ENCODE assay signal across 16 cellular contexts in genomic region chr11:27910186-27910941, GRCh38.
DNase-seq lines count a peak whose midpoint lies in the region; ATAC-seq and TF ChIP-seq lines count a peak whose summit lies in the region.
"Had no signal": no experiment of that assay in that cellular context is flagged by ENCODE, and none has a peak within 500 bp of the region (broad histone marks: within the 10 kb centered on the region; RNA-seq: fewer than 3 reads in every experiment).

No MANE protein-coding gene starts in this region.

- WGBS in mammary epithelial cell (ENCODE audit: low coverage, missing lambda C conversion rate), result 47% methylated on average over 5 of the region's 5 CpGs
- WGBS in mesenchymal stem cell, result 27% methylated on average over 2 of the region's 5 CpGs

- peak overlapping the region in 1 of 2 experiments; percentile 59 for H3K18ac ChIP-seq in mesenchymal stem cell (ENCODE audit: low read depth in 1 of 2, low read length in 2 of 2)

- no peak overlapping the region for H2BK15ac ChIP-seq in mesenchymal stem cell (ENCODE audit: low read depth, poor library complexity, severe bottlenecking)

- peak overlapping the region in 1 of 2 experiments; percentile 26 for H3K4ac ChIP-seq in mesenchymal stem cell (ENCODE audit: low read depth in 1 of 2, low read length in 2 of 2)

- no peak overlapping the region for H2AFZ ChIP-seq in mammary epithelial cell (ENCODE audit: low read depth, low read length)
- H2AFZ ChIP-seq in mesenchymal stem cell (ENCODE audit: low read depth, low read length), result no peak overlapping the region

- H3K23ac ChIP-seq in mesenchymal stem cell (ENCODE audit: low read length in 2 of 2), result no peak overlapping the region

- no peak for ATAC-seq in GM18519 (IDR thresholded peaks at IDR 0.05; ENCODE audit: low FRiP score, unreplicated experiment)
- ATAC-seq: activated T-cell treated with anti-CD3 and anti-CD28 coated beads, Interleukin-2, amount 50 U/mL, for 72 hours; naive thymus-derived CD8-positive, alpha-beta T cell had no signal

- no TSS peak for BruUV-seq in mammary epithelial cell (replicated peaks; lab: Mats Ljungman, UMichigan)

- H4K20me1 ChIP-seq in mammary epithelial cell (ENCODE audit: insufficient read depth, low read length), result no peaks in the 10 kb centered on the region

- H3K4me3 ChIP-seq in mammary epithelial cell (replicated peaks in 1 of 3; ENCODE audit: insufficient read depth in 1 of 3, low read depth in 2 of 3, low read length in 3 of 3) (no peak overlapping the region), mesenchymal stem cell (ENCODE audit: insufficient read depth in 1 of 2, low read depth in 1 of 2, low read length in 2 of 2) (no peak overlapping the region)
- H3K4me3 ChIP-seq: esophagus squamous epithelium, SK-N-MC, vagina had no signal

- no peak overlapping the region for H2BK5ac ChIP-seq in mesenchymal stem cell (ENCODE audit: low read depth, low read length, poor library complexity, severe bottlenecking)

- intact Hi-C loops in mammary epithelial cell (cut with micrococcal nuclease), result no loop called here

- H3K79me2 ChIP-seq in mammary epithelial cell (ENCODE audit: insufficient read depth, low read length), result no peaks in the 10 kb centered on the region

- H3K36me3 ChIP-seq in mammary epithelial cell (ENCODE audit: insufficient read depth, low read length) (no peaks in the 10 kb centered on the region), mesenchymal stem cell (ENCODE audit: control insufficient read depth in 1 of 2, insufficient read depth in 2 of 2, low read depth in 1 of 2, low read length in 2 of 2) (no peaks in the 10 kb centered on the region)
- H3K36me3 ChIP-seq: esophagus squamous epithelium, vagina had no signal

- H3K27me3 ChIP-seq in mammary epithelial cell (ENCODE audit: insufficient read depth, low read length) (no peaks in the 10 kb centered on the region), mesenchymal stem cell (ENCODE audit: control insufficient read depth in 1 of 2, insufficient read depth in 1 of 2, low read length in 2 of 2) (no peaks in the 10 kb centered on the region)
- H3K27me3 ChIP-seq: vagina had no signal

- peak overlapping the region; percentile 42 to 84 for H2BK12ac ChIP-seq in mesenchymal stem cell (ENCODE audit: low read length in 2 of 2)

- no peak overlapping the region for H2BK120ac ChIP-seq in mesenchymal stem cell (ENCODE audit: low read depth, low read length)

- CTCF ChIA-PET in mammary epithelial cell (lab: Charles Lee; ENCODE audit: low non-redundant PET), result interaction anchor here (0.6 to 0.7 kb wide), 2 partner anchors 620 to 721 kb away, joined by 5 to 12 read pairs; no protein-coding TSS in a partner anchor

- DNase-seq in Daoy (ENCODE audit: low read depth), result peak; percentile 90
- peak; percentile 73 for DNase-seq in NCI-H226
- DNase-seq in mammary epithelial cell, result peak; percentile 76
- DNase-seq in mesenchymal stem cell, result peak; percentile 84
- DNase-seq in central memory CD4-positive, alpha-beta T cell, result no peak
- DNase-seq in activated naive CD4-positive, alpha-beta T cell treated with Interleukin-2 at 50 U/mL for 16 hours, result no peak
- DNase-seq in HT-29 (ENCODE audit: low spot score), result no peak
- DNase-seq: activated CD4-positive, alpha-beta T cell treated with anti-CD3 and anti-CD28 coated beads, Interleukin-2, amount 50 U/mL, for 4 hours; activated T-cell treated with anti-CD3 and anti-CD28 coated beads, Interleukin-2, amount 50 U/mL, for 72 hours; esophagus squamous epithelium; naive thymus-derived CD8-positive, alpha-beta T cell; stimulated activated CD4-positive, alpha-beta T cell treated with anti-CD3 and anti-CD28 coated beads, Interleukin-15, amount 100 ng/mL, for 24 hours had no signal

- no peak for TF ChIP-seq CTCF in mammary epithelial cell (conservative IDR thresholded peaks at IDR 0.05 in 1 of 2, IDR thresholded peaks at IDR 0.05 in 1 of 2; ENCODE audit: extremely low read depth in 1 of 2, insufficient read depth in 1 of 2, low read depth in 1 of 2, low read length in 2 of 2)

- H3K27ac ChIP-seq in mammary epithelial cell (ENCODE audit: insufficient read depth, low read depth, low read length), result no peak overlapping the region
- H3K27ac ChIP-seq in mesenchymal stem cell (ENCODE audit: low read length, poor library complexity, severe bottlenecking), result peak overlapping the region; percentile 26
- H3K27ac ChIP-seq: esophagus squamous epithelium, KMS-11, SK-N-MC, vagina had no signal

- H3K79me1 ChIP-seq in mesenchymal stem cell (replicated peaks; ENCODE audit: low read length, poor library complexity, severe bottlenecking), result no peaks in the 10 kb centered on the region

- in situ Hi-C loops in mammary epithelial cell (cut with MboI; ENCODE audit: low sequenced_read_pairs in 2 of 2), result no loop called here

- peak overlapping the region; percentile 4 for H3K4me2 ChIP-seq in mammary epithelial cell (ENCODE audit: insufficient read depth, low read depth, low read length)
- no peak overlapping the region for H3K4me2 ChIP-seq in mesenchymal stem cell (ENCODE audit: low read length, poor library complexity, severe bottlenecking)
- H3K4me2 ChIP-seq: KMS-11 had no signal

- no peak overlapping the region for H4K91ac ChIP-seq in mesenchymal stem cell (ENCODE audit: low read length)

- H3K4me1 ChIP-seq in mammary epithelial cell (ENCODE audit: insufficient read depth, low read length), result peaks cover 16% of the 10 kb centered on the region
- peaks cover 7% of the 10 kb centered on the region for H3K4me1 ChIP-seq in mesenchymal stem cell (ENCODE audit: control insufficient read depth, insufficient read depth, low read depth, low read length)
- H3K4me1 ChIP-seq: esophagus squamous epithelium, vagina had no signal

- H2AK5ac ChIP-seq in mesenchymal stem cell (ENCODE audit: low read length, severe bottlenecking), result peak overlapping the region; percentile 76

- peak overlapping the region; percentile 27 for H4K8ac ChIP-seq in mesenchymal stem cell (ENCODE audit: low read length)

- H3K9me3 ChIP-seq in mammary epithelial cell (replicated peaks; ENCODE audit: insufficient read depth, low read length), result no peaks in the 10 kb centered on the region
- H3K9me3 ChIP-seq in mesenchymal stem cell (ENCODE audit: control insufficient read depth, low read length), result no peaks in the 10 kb centered on the region
- H3K9me3 ChIP-seq: esophagus squamous epithelium, vagina had no signal

- no peak overlapping the region for H3K14ac ChIP-seq in mesenchymal stem cell (ENCODE audit: low read length in 2 of 2)

- dilution Hi-C loops in mammary epithelial cell (cut with HindIII; ENCODE audit: low sequenced_read_pairs), result no loop called here

- H3K9ac ChIP-seq in mammary epithelial cell (ENCODE audit: insufficient read depth, low read length) (no peak overlapping the region), mesenchymal stem cell (ENCODE audit: low read length) (peak overlapping the region; percentile 51)
- H3K9ac ChIP-seq: KMS-11 had no signal

Comparison
In these comparisons a context has a peak if more than half of its experiments do, and no peak if none do; other contexts are left out.
1. DNase-seq: peak in Daoy (single experiment), NCI-H226 (single experiment), mammary epithelial cell (single experiment) and mesenchymal stem cell (single experiment); none in central memory CD4-positive, alpha-beta T cell (single experiment), activated naive CD4-positive, alpha-beta T cell treated with Interleukin-2 at 50 U/mL for 16 hours (single experiment) and HT-29 (single experiment).